ENCODE assay signal across 1 cellular context in genomic region chr6:113970808-113971676, GRCh38.
TF ChIP-seq lines count a peak whose summit lies in the region.

Gene HDAC2 (minus strand): TSS chr6:113971148. CDS start chr6:113970908, 240 bp downstream.

TF ChIP-seq in HepG2, 621 proteins besides CTCF, POLR2A, EP300 and RAD21 (continued from another document):
- peak; percentile 35; the same call in 1 of the 2 replicates for TF ChIP-seq PAXIP1 (CRISPR knock-in tag; conservative IDR thresholded peaks at IDR 0.05)
- TF ChIP-seq ZBTB37 (CRISPR knock-in tag; IDR thresholded peaks at IDR 0.05) = no peak
